ENCODE assay signal across 17 cellular contexts in the genomic region with DNA sequence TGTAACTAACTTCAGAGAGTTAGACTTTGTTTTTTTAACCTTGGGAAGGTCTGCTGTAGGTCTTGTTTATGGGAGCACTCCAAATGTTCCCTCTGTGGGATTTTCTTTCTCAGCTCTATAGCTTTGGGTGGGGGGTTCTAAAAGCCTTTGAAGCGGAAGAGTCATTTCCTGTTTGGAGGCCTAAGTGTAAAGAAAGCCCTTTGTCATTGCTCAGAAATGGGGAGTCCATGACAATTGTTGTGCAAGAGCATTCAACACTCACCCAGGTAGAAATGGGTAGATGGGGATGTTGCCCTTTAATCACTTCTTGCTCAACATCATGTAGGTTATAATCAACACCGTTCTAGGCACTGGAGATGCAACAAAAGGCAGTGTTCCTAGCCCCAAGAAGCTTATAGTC. TPM values are rescaled to one million over a fixed set of nuclear protein-coding genes. Genes with fewer than 3 reads are reported as not detected.
DNase-seq lines count a peak whose midpoint lies in the region; ATAC-seq and TF ChIP-seq lines count a peak whose summit lies in the region.
"Had no signal": no experiment of that assay in that cellular context is flagged by ENCODE, and none has a peak within 500 bp of the region (broad histone marks: within the 10 kb centered on the region; RNA-seq: fewer than 3 reads in every experiment).

No MANE protein-coding gene starts in this region.

- DNase-seq in A673 (ENCODE audit: low spot score) (peak; percentile 9), HT1080 (ENCODE audit: low read depth) (peak; percentile 62), RWPE2 (ENCODE audit: low spot score) (no peak), iPS-NIHi11 (ENCODE audit: low spot score) (peak; percentile 11), brain microvascular endothelial cell (no peak), mucosa of descending colon (no peak), SKM-1 (lab: John Stamatoyannopoulos, UW; ENCODE audit: unreplicated experiment) (no peak)
- DNase-seq: HFFc6, Karpas-422, MM.1S, NCI-H1417, NCI-H187 treated with DMSO at 0.1 percent for 48 hours, NCI-H2171 treated with DMSO at 0.1 percent for 48 hours, NCI-H748 treated with DMSO at 0.1 percent for 48 hours, PC-9 had no signal

- H3K4me3 ChIP-seq in A673 (ENCODE audit: low read depth, low read length, poor library complexity, severe bottlenecking) (no peak overlapping the region), RWPE2 (ENCODE audit: severe bottlenecking) (no peak overlapping the region), brain microvascular endothelial cell (ENCODE audit: low read depth, low read length) (no peak overlapping the region), mucosa of descending colon (no peak overlapping the region)
- H3K4me3 ChIP-seq: PC-9 had no signal

- H3K9me3 ChIP-seq in A673 (ENCODE audit: low read depth, low read length, poor library complexity, severe bottlenecking) (no peaks in the 10 kb centered on the region), RWPE2 (ENCODE audit: severe bottlenecking) (no peaks in the 10 kb centered on the region), mucosa of descending colon (no peaks in the 10 kb centered on the region)

- no peak for TF ChIP-seq CTCF in A673 (conservative IDR thresholded peaks at IDR 0.05; ENCODE audit: low read depth, low read length)
- TF ChIP-seq CTCF in RWPE2 (IDR thresholded peaks at IDR 0.05; ENCODE audit: poor library complexity, severe bottlenecking), result no peak
- TF ChIP-seq CTCF in brain microvascular endothelial cell (IDR thresholded peaks at IDR 0.05; ENCODE audit: low read depth, low read length, missing control alignments), result no peak
- TF ChIP-seq CTCF in mucosa of descending colon (IDR thresholded peaks at IDR 0.05), result no peak

- intact Hi-C loops in A673 (cut with micrococcal nuclease; ENCODE audit: unreplicated experiment), result no loop called here
- intact Hi-C loops in mucosa of descending colon (cut with DNase I, micrococcal nuclease), result no loop called here

- H3K27ac ChIP-seq in A673 (ENCODE audit: low read depth, low read length, poor library complexity, severe bottlenecking) (no peak overlapping the region), RWPE2 (ENCODE audit: poor library complexity, severe bottlenecking) (no peak overlapping the region), brain microvascular endothelial cell (no peak overlapping the region)
- H3K27ac ChIP-seq: C4-2B, PC-9 had no signal

- POLR2A ChIA-PET in A673 (lab: Charles Lee; ENCODE audit: low non-redundant PET), result no interaction called here

- H3K4me1 ChIP-seq in A673 (ENCODE audit: insufficient read depth, low read length, poor library complexity, severe bottlenecking) (no peaks in the 10 kb centered on the region), RWPE2 (ENCODE audit: insufficient read depth, poor library complexity, severe bottlenecking) (no peaks in the 10 kb centered on the region), mucosa of descending colon (ENCODE audit: low read depth) (no peaks in the 10 kb centered on the region)

- H3K27me3 ChIP-seq in A673 (replicated peaks; ENCODE audit: insufficient read depth, low read depth, low read length, poor library complexity) (no peaks in the 10 kb centered on the region), RWPE2 (ENCODE audit: insufficient read depth, poor library complexity, severe bottlenecking) (no peaks in the 10 kb centered on the region), brain microvascular endothelial cell (replicated peaks) (no peaks in the 10 kb centered on the region)

- CTCF ChIA-PET in A673 (lab: Charles Lee), result no interaction called here

- ATAC-seq in RWPE2 (ENCODE audit: low read depth), result peak; percentile 21; the same call in 1 of the 3 replicates
- no peak for ATAC-seq in mucosa of descending colon
- ATAC-seq: HepG2 had no signal

- BruUV-seq in A673 (replicated peaks; lab: Mats Ljungman, UMichigan), result no TSS peak

- in situ Hi-C loops in brain microvascular endothelial cell (cut with HindIII; ENCODE audit: low pct_ligation_motif_present, low sequenced_read_pairs), result no loop called here

- H3K36me3 ChIP-seq in A673 (ENCODE audit: insufficient read depth, low read length, poor library complexity, severe bottlenecking), result no peaks in the 10 kb centered on the region
- no peaks in the 10 kb centered on the region for H3K36me3 ChIP-seq in RWPE2 (ENCODE audit: low read depth)
- H3K36me3 ChIP-seq in brain microvascular endothelial cell (replicated peaks), result no peaks in the 10 kb centered on the region
- no peaks in the 10 kb centered on the region for H3K36me3 ChIP-seq in mucosa of descending colon (ENCODE audit: low read depth)

RNA-seq across cellular contexts. Expression of gene MAST4, which starts 30.3 kb away (rescaled TPM):
- total RNA-seq in A673 (2021) (4.5 and 4.7 TPM in 2 replicates), mucosa of descending colon (10 to 100 TPM; 16.2 to 34.0 (median 22.5) TPM)
- total RNA-seq in HT1080 (2014; rRNA removed; shearing (Covaris generic)), result 7.6 and 8.7 TPM in 2 replicates
- 8.2 and 10.7 TPM in 2 replicates for polyA plus RNA-seq in HT1080 (2015; cell fraction: cytosol; rRNA removed)
- 23.1 and 30.3 TPM in 2 replicates for polyA plus RNA-seq in HT1080 (2015; cell fraction: nucleus; rRNA removed)

Comparison
In these comparisons a context has a peak if more than half of its experiments do, and no peak if none do; other contexts are left out.
1. DNase-seq: peak in A673 (single experiment), HT1080 (single experiment) and iPS-NIHi11 (single experiment); none in RWPE2 (single experiment), brain microvascular endothelial cell (single experiment), mucosa of descending colon (0 of 3) and SKM-1 (single experiment).